ENCODE assay signal across 1 cellular context in the genomic region with DNA sequence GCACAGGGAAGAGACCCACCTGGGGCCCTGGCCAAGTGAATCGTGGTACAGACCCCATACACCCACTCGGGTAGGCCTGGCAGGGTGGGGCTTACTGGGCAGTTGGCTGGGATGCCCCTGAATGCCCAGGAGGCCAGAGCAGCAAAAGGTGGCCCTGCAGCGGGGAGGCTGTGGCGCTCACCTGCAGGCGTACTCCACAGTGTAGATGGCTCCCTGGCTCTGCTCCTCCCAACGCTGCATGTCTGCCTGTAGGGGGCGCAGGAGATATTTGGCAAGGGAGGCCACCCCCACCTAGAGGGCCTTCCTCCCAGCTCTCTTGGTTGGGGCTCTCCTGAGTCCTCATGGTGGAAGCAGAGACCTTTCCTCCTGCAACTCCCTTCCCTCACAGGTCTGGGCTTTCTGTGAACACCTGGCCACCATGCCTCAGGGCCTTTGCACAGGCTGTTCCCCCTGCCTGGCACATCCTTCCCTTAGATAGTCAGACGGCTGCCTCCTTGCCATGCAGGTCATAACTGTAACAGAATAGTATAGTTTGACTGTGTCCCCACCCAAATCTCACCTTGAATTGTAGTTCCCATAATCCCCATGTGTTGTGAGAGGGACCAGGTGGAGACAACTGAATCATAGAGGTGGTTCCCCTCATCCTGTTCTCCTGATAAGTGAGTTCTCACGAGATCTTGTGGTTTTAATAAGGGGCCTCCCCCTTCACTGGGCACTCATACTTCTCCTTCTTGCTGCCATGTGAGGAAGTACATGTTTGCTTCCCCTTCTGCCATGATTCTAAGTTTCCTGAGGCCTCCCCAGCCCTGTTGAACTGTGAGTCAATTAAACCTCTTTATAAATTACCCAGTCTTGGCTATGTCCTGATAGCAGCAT.
TF ChIP-seq lines count a peak whose summit lies in the region.

No MANE protein-coding gene starts in this region.

TF ChIP-seq in SK-N-SH treated with all-trans-retinoic acid at 6 μM for 48 hours, 23 proteins besides CTCF, POLR2A, EP300 and RAD21 (continued from another document):
- TF ChIP-seq TOX (CRISPR knock-in tag; IDR thresholded peaks at IDR 0.05; ENCODE audit: borderline replicate concordance) (no peak), RARB (CRISPR knock-in tag; IDR thresholded peaks at IDR 0.05) (no peak)
